In the genomic region with DNA sequence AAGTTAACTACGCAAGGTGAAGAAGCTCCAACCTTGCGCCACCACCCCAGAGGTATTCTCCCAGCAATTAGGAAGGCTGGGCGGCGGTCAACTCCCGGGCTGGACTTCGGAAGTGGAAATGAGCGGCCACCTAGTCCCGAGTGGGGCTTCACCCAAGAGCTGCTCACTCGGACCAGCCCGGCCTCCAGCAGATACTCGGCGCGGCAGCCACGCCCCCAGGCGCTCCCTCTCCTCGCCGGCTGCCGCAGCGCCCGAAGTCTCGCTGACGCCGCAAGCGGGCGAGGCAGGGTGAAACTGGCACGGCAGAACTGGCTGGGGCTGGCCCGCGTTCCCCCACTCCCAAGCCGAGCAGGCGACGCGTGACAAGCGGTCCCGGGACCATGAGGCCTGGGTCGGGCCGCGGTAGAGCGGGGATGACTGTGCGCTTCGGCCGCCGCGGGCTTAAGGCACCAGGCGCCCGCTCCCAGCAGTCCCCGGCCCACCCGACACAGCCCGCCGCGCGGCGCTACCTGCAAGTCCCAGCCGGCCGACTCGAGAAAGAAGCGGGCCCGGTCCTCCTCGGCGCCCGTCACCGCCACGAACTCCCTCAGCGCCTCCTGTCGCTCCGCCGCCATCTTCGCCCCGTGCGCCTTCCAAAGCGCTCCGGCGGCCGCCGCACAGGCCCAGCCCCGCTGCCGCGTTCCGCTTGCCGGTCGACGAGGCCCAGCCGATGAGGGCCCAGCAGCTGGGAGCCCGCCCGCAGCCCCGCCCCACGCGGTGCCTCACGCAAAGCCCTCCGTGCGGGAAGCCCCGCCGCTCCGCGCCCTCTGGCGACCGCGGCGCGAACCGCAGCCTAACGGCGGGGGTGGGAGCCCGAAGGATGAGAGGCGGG, we compare ENCODE assay signal across 8 cellular contexts. TPM values are rescaled to one million over a fixed set of nuclear protein-coding genes. Genes with fewer than 3 reads are reported as not detected.
A peak's percentile ranks its signal among the peaks of the same experiment; 100 is the strongest.
DNase-seq lines count a peak whose midpoint lies in the region; TF ChIP-seq lines count a peak whose summit lies in the region.

TSS of gene NSFL1C (minus strand) at position 639 of the 871 bp plus-strand sequence. CDS start at position 614, 25 bp downstream.

- no peaks in the 10 kb centered on the region for H3K9me3 Mint-ChIP-seq in activated naive CD4-positive, alpha-beta T cell treated with anti-CD3 and anti-CD28 coated beads, Interleukin-2, amount 10 ng/mL, durations not matched to agents 7 days and 5 days

- H3K4me3 ChIP-seq in GM08714 (ENCODE audit: low read length) (peak within 1 kb of the TSS; percentile 78), HFF-Myc (replicated peaks; ENCODE audit: low read depth, low read length) (peak within 1 kb of the TSS; percentile 89)

- DNase-seq in HFF-Myc (ENCODE audit: extremely low read depth, low read depth) (peak; percentile 69), NAMALWA (ENCODE audit: low spot score) (peak; percentile 94), SK-N-DZ (ENCODE audit: low spot score) (peak; percentile 89), globus pallidus (ENCODE audit: low spot score) (peak; percentile 89), occipital lobe (lab: John Stamatoyannopoulos, UW) (peak; percentile 94)
- peak; percentile 97 for DNase-seq in activated naive CD4-positive, alpha-beta T cell treated with anti-CD3 and anti-CD28 coated beads, Interleukin-2, amount 10 ng/mL, durations not matched to agents 7 days and 5 days

- H3K27me3 Mint-ChIP-seq in activated naive CD4-positive, alpha-beta T cell treated with anti-CD3 and anti-CD28 coated beads, Interleukin-2, amount 10 ng/mL, durations not matched to agents 7 days and 5 days: peaks cover 30% of the 10 kb centered on the region

- CTCF ChIA-PET in activated naive CD4-positive, alpha-beta T cell treated with anti-CD3 and anti-CD28 coated beads, Interleukin-2, amount 10 ng/mL, durations not matched to agents 7 days and 5 days (lab: Charles Lee): interaction anchor here (0.8 to 4.3 kb wide), 14 partner anchors 8 to 311 kb away, joined by 3 to 19 read pairs (median 4); no protein-coding TSS in a partner anchor

- peak within 1 kb of the TSS; percentile 65 for H3K27ac ChIP-seq in temporal lobe (ENCODE audit: low read depth, low read length)

- TF ChIP-seq CTCF in HFF-Myc (IDR thresholded peaks at IDR 0.05; ENCODE audit: low read depth, low read length, missing control alignments): peak; percentile 78

- peak within 1 kb of the TSS; percentile 77 for H3K27ac Mint-ChIP-seq in activated naive CD4-positive, alpha-beta T cell treated with anti-CD3 and anti-CD28 coated beads, Interleukin-2, amount 10 ng/mL, durations not matched to agents 7 days and 5 days

- H3K4me3 Mint-ChIP-seq in activated naive CD4-positive, alpha-beta T cell treated with anti-CD3 and anti-CD28 coated beads, Interleukin-2, amount 10 ng/mL, durations not matched to agents 7 days and 5 days: peak within 1 kb of the TSS; percentile 78

- H3K4me1 Mint-ChIP-seq in activated naive CD4-positive, alpha-beta T cell treated with anti-CD3 and anti-CD28 coated beads, Interleukin-2, amount 10 ng/mL, durations not matched to agents 7 days and 5 days: peaks cover 47% of the 10 kb centered on the region

- H3K36me3 Mint-ChIP-seq in activated naive CD4-positive, alpha-beta T cell treated with anti-CD3 and anti-CD28 coated beads, Interleukin-2, amount 10 ng/mL, durations not matched to agents 7 days and 5 days: peaks cover 10% of the 10 kb centered on the region

RNA-seq across cellular contexts. Expression of gene NSFL1C, which starts in this region (rescaled TPM):
- polyA plus RNA-seq in SK-N-DZ (2014; cell fraction: cytosol; rRNA removed): 19.0 and 20.8 TPM in 2 replicates
- 30.2 and 45.4 TPM in 2 replicates for polyA plus RNA-seq in SK-N-DZ (2014; cell fraction: nucleus; rRNA removed)
- total RNA-seq in occipital lobe (28.9 TPM), temporal lobe (24.1 TPM)

Comparison
In these comparisons a context has a peak if more than half of its experiments do, and no peak if none do; other contexts are left out.
1. Peak in every context shown above with its lines: DNase-seq, H3K4me3 ChIP-seq and H3K27ac ChIP-seq.